ENCODE assay signal across 18 cellular contexts in the genomic region with DNA sequence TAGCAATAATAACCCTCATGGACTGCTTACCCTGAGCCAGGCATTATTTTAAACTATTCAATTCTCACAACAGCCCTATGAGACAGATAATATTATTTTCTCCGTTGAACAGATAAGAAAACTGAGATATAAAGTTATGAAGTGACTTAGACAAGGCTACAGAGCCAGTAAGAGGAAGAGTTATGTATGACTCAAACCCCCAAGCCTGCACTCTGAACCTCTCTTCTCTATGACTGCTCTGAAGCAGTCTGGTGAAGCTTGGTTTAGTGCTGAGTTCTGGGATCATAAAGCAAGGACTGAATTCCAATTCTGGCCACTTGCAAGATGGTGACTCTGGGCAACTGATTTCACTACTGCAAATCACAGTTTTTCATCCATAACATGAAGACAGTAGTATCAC. TPM values are rescaled to one million over a fixed set of nuclear protein-coding genes. Genes with fewer than 3 reads are reported as not detected.
DNase-seq lines count a peak whose midpoint lies in the region; ATAC-seq and TF ChIP-seq lines count a peak whose summit lies in the region.
"Had no signal": no experiment of that assay in that cellular context is flagged by ENCODE, and none has a peak within 500 bp of the region (broad histone marks: within the 10 kb centered on the region; RNA-seq: fewer than 3 reads in every experiment).

No MANE protein-coding gene starts in this region.

- H3K27me3 ChIP-seq in ACC112 (ENCODE audit: insufficient read depth, low read length) (no peaks in the 10 kb centered on the region), MG63 (no peaks in the 10 kb centered on the region)
- H3K27me3 ChIP-seq: heart right ventricle had no signal

- peaks cover 46% of the 10 kb centered on the region for H3K4me1 Mint-ChIP-seq in mesothelial cell of epicardium
- H3K4me1 Mint-ChIP-seq: CD4-positive, alpha-beta memory T cell had no signal

- no peaks in the 10 kb centered on the region for H3K27me3 Mint-ChIP-seq in mesothelial cell of epicardium (ENCODE audit: low read depth)

- H3K9me3 ChIP-seq in mucosa of descending colon (no peaks in the 10 kb centered on the region), MG63 (no peaks in the 10 kb centered on the region)
- H3K9me3 ChIP-seq: A549, heart right ventricle had no signal

- H3K4me1 ChIP-seq in ACC112 (ENCODE audit: control insufficient read depth, insufficient read depth, low read length, unreplicated experiment) (peaks cover 45% of the 10 kb centered on the region), mucosa of descending colon (ENCODE audit: low read depth) (peaks cover 10% of the 10 kb centered on the region)
- H3K4me1 ChIP-seq: A549 had no signal

- no peak overlapping the region for H2AFZ ChIP-seq in ACC112 (ENCODE audit: low read length, unreplicated experiment)

- no peak overlapping the region for H3K4me3 Mint-ChIP-seq in mesothelial cell of epicardium
- H3K4me3 Mint-ChIP-seq: CD4-positive, alpha-beta memory T cell had no signal

- peak; percentile 70 for DNase-seq in LHCN-M2 (ENCODE audit: low read depth)
- DNase-seq in epithelial cell of esophagus (ENCODE audit: low read depth): peak; percentile 61
- no peak for DNase-seq in mucosa of descending colon
- no peak for DNase-seq in NCI-H526 treated with DMSO at 0.1 percent for 48 hours (lab: John Stamatoyannopoulos, UW)
- no peak for DNase-seq in MG63
- DNase-seq in mesothelial cell of epicardium (ENCODE audit: low spot score in 2 of 2, unreplicated experiment in 2 of 2): no peak
- DNase-seq in NCI-H69 (lab: John Stamatoyannopoulos, UW): no peak
- DNase-seq: CD4-positive, alpha-beta memory T cell; cerebellar nuclear complex; heart right ventricle; NK-92 treated with Interleukin-12 subunit alpha and Interleukin-12 subunit beta, amount 100 ng/mL, for 24 hours; stimulated activated CD4-positive, alpha-beta T cell treated with anti-CD3 and anti-CD28 coated beads, Interleukin-12 subunit alpha, Interleukin-12 subunit beta, amount 100 ng/mL, for 4 hours; stimulated activated naive CD4-positive, alpha-beta T cell treated with Interleukin-2 at 50 U/mL for 16 hours; WERI-Rb-1 had no signal

- no peak overlapping the region for H3K27ac Mint-ChIP-seq in mesothelial cell of epicardium
- H3K27ac Mint-ChIP-seq: CD4-positive, alpha-beta memory T cell had no signal

- peak overlapping the region; percentile 87 for H3K27ac ChIP-seq in ACC112 (ENCODE audit: low read depth, low read length)
- H3K27ac ChIP-seq: A549, WERI-Rb-1 had no signal

- no peaks in the 10 kb centered on the region for H3K36me3 Mint-ChIP-seq in mesothelial cell of epicardium
- H3K36me3 Mint-ChIP-seq: CD4-positive, alpha-beta memory T cell had no signal

- TF ChIP-seq CTCF in epithelial cell of esophagus (IDR thresholded peaks at IDR 0.05; ENCODE audit: insufficient read depth, low read depth, low read length, missing control alignments) (no peak), mucosa of descending colon (IDR thresholded peaks at IDR 0.05) (no peak), mesothelial cell of epicardium (IDR thresholded peaks at IDR 0.05; ENCODE audit: unreplicated experiment) (no peak)

- intact Hi-C loops in mucosa of descending colon (cut with DNase I, micrococcal nuclease): no loop called here

- H3K79me2 ChIP-seq in ACC112 (ENCODE audit: control insufficient read depth, insufficient read depth, low read length, unreplicated experiment): no peaks in the 10 kb centered on the region

- H3K9me3 Mint-ChIP-seq in mesothelial cell of epicardium: peaks cover under 1% of the 10 kb centered on the region

- H3K4me3 ChIP-seq in ACC112 (ENCODE audit: low read depth, low read length) (no peak overlapping the region), epithelial cell of esophagus (ENCODE audit: low read length) (no peak overlapping the region), mucosa of descending colon (no peak overlapping the region), MG63 (no peak overlapping the region)
- H3K4me3 ChIP-seq: A549, heart right ventricle had no signal

- H3K36me3 ChIP-seq in ACC112 (ENCODE audit: insufficient read depth, low read length): no peaks in the 10 kb centered on the region
- H3K36me3 ChIP-seq in mucosa of descending colon (ENCODE audit: low read depth): no peaks in the 10 kb centered on the region
- no peaks in the 10 kb centered on the region for H3K36me3 ChIP-seq in MG63
- H3K36me3 ChIP-seq: heart right ventricle, WERI-Rb-1 had no signal

- ATAC-seq in mucosa of descending colon: peak; percentile 44
- ATAC-seq: A549, heart right ventricle had no signal

RNA-seq across cellular contexts. Expression of a gene that starts 34.5 kb away (rescaled TPM):
- total RNA-seq in LHCN-M2 (2014; rRNA removed) (95.9 and 114 TPM in 2 replicates), mucosa of descending colon (100 to 1,000 TPM in 1 of 3 donors, 10 to 100 TPM in 2; 90.0 to 149 (median 94.3) TPM), mesothelial cell of epicardium (201 to 216 TPM (median 216 TPM) in 3 replicates)
- 124 TPM for polyA plus RNA-seq in LHCN-M2 (2012)
- 39.4 and 86.8 TPM in 2 replicates for total RNA-seq in MG63 (2014; rRNA removed; shearing (Covaris generic); ENCODE audit: low replicate concordance)

RNA-seq across cellular contexts. Expression of a gene that starts 45.4 kb away (rescaled TPM):
- 150 and 169 TPM in 2 replicates for total RNA-seq in LHCN-M2 (2014; rRNA removed)
- 126 TPM for polyA plus RNA-seq in LHCN-M2 (2012)
- total RNA-seq in mucosa of descending colon: 10 to 100 TPM; 59.5 to 79.3 (median 65.8) TPM
- 126 and 171 TPM in 2 replicates for total RNA-seq in MG63 (2014; rRNA removed; shearing (Covaris generic); ENCODE audit: low replicate concordance)
- 106 to 110 TPM (median 108 TPM) in 3 replicates for total RNA-seq in mesothelial cell of epicardium

RNA-seq across cellular contexts. Expression of a gene that starts 47.9 kb away (rescaled TPM):
- not detected in 2 replicates for total RNA-seq in LHCN-M2 (2014; rRNA removed)
- polyA plus RNA-seq in LHCN-M2 (2012): not detected
- not detected for total RNA-seq in mucosa of descending colon
- not detected in 2 replicates for total RNA-seq in MG63 (2014; rRNA removed; shearing (Covaris generic); ENCODE audit: low replicate concordance)
- 2.0 to 3.1 TPM (median 2.6 TPM) in 3 replicates for total RNA-seq in mesothelial cell of epicardium
- total RNA-seq: CD4-positive, alpha-beta memory T cell; kidney epithelial cell; mononuclear cell had no signal
- polyA plus RNA-seq: CD4-positive, alpha-beta memory T cell had no signal

RNA-seq across cellular contexts. Expression of a gene that starts 53.2 kb away (rescaled TPM):
- total RNA-seq in LHCN-M2 (2014; rRNA removed) (0.11 TPM in 1 of 2 replicates, not detected in the other), mucosa of descending colon (1 to 10 TPM; 2.4 to 5.7 (median 2.8) TPM), mesothelial cell of epicardium (3.1 to 3.4 TPM (median 3.1 TPM) in 3 replicates)
- polyA plus RNA-seq in LHCN-M2 (2012): 0.11 TPM
- not detected in 2 replicates for total RNA-seq in MG63 (2014; rRNA removed; shearing (Covaris generic); ENCODE audit: low replicate concordance)
- total RNA-seq: CD4-positive, alpha-beta memory T cell; kidney epithelial cell; mononuclear cell had no signal
- polyA plus RNA-seq: CD4-positive, alpha-beta memory T cell had no signal

Comparison
In these comparisons a context has a peak if more than half of its experiments do, and no peak if none do; other contexts are left out.
1. DNase-seq: peak in LHCN-M2 (single experiment) and epithelial cell of esophagus (single experiment); none in mucosa of descending colon (0 of 3), NCI-H526 treated with DMSO at 0.1 percent for 48 hours (single experiment), MG63 (single experiment), mesothelial cell of epicardium (0 of 2) and NCI-H69 (single experiment).